In the genomic region with DNA sequence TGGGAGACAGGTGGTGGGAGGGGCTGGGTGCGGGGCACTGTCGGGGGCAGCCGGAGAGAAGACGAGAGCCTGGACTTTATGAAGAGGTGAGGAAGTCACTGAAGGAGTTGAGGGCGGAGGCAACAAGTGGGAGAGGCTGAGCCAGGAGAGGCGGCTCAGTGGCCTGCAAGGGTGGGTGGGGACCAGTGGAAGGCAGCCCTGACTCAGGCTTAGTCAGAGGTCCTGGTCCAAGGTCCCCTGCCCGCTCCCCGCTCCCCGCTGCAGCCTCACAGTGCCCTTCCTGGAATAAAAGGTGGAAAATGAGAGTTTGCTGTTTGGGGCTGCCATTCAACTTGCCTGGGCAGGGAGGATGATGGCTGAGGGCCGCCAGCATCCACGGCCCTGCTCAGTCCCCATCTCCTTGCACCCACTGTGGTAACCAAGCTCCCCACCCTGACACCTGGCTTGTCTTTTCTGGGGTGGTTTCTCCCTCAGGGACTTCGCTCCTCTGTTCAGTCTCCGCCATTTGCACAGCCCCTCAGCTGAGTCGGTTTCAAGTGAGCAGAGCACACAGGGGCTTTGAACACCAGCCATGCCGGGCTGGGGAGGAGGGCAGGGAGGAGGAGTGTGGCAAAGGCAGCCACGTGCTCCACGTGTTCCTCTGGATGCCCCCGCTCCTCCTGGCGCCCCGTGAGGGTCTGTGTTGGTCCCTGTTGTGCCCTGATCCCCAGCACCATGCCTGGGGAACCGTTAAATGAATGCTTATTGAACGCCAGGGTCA, we compare ENCODE assay signal across 10 cellular contexts. TPM values are rescaled to one million over a fixed set of nuclear protein-coding genes. Genes with fewer than 3 reads are reported as not detected.
DNase-seq lines count a peak whose midpoint lies in the region; ATAC-seq, FAIRE-seq and TF ChIP-seq lines count a peak whose summit lies in the region.
"Had no signal": no experiment of that assay in that cellular context is flagged by ENCODE, and none has a peak within 500 bp of the region (broad histone marks: within the 10 kb centered on the region; RNA-seq: fewer than 3 reads in every experiment).

No MANE protein-coding gene starts in this region.

- intact Hi-C loops in MCF 10A (cut with micrococcal nuclease), result loop anchor here (5.0 to 10.0 kb wide), 2 partner anchors 443 to 836 kb away; no protein-coding TSS in a partner anchor

- peaks cover 2% of the 10 kb centered on the region for H3K9me1 ChIP-seq in keratinocyte (ENCODE audit: control insufficient read depth, extremely low read depth, insufficient read depth, low read length)

- H3K4me3 ChIP-seq in keratinocyte (ENCODE audit: control insufficient read depth in 2 of 3, extremely low read depth in 1 of 3, insufficient read depth in 2 of 3, low read depth in 1 of 3, low read length in 3 of 3), result no peak overlapping the region
- peak overlapping the region in 3 of 5 donors; percentile 23 to 27 (median 24) for H3K4me3 ChIP-seq in subcutaneous abdominal adipose tissue (ENCODE audit: low read depth in 1 of 5, low read length in 5 of 5)
- H3K4me3 ChIP-seq in SJCRH30, result no peak overlapping the region

- FAIRE-seq in keratinocyte (lab: Jason Lieb, UNC), result no peak

- H3K4me1 Mint-ChIP-seq in MCF 10A (ENCODE audit: insufficient read depth, unreplicated experiment), result peaks cover 9% of the 10 kb centered on the region

- H3K9me3 Mint-ChIP-seq in MCF 10A (ENCODE audit: unreplicated experiment), result no peaks in the 10 kb centered on the region

- no TSS peak for BruUV-seq in MCF 10A (replicated peaks; lab: Mats Ljungman, UMichigan)

- H3K9ac ChIP-seq in keratinocyte (ENCODE audit: control insufficient read depth, extremely low read depth, insufficient read depth, low read length) (no peak overlapping the region), subcutaneous abdominal adipose tissue (ENCODE audit: low read length in 5 of 5) (peak overlapping the region in 1 of 5 donors; percentile 37)

- H4K20me1 ChIP-seq in keratinocyte (ENCODE audit: control insufficient read depth, extremely low read depth, insufficient read depth, low read length), result no peaks in the 10 kb centered on the region

- no peak overlapping the region for H2AFZ ChIP-seq in keratinocyte (ENCODE audit: control insufficient read depth, low read length)

- H3K4me2 ChIP-seq in keratinocyte (ENCODE audit: control insufficient read depth, extremely low read depth, insufficient read depth, low read depth, low read length), result peak overlapping the region; percentile 25

- no peaks in the 10 kb centered on the region for H3K9me3 ChIP-seq in keratinocyte (ENCODE audit: control insufficient read depth, low read depth, low read length)
- no peaks in the 10 kb centered on the region for H3K9me3 ChIP-seq in subcutaneous abdominal adipose tissue (ENCODE audit: control insufficient read depth in 5 of 5, low read length in 5 of 5)
- no peaks in the 10 kb centered on the region for H3K9me3 ChIP-seq in SJCRH30 (replicated peaks)

- peak overlapping the region; percentile 35 for H3K27ac Mint-ChIP-seq in MCF 10A (ENCODE audit: low read depth, unreplicated experiment)
- H3K27ac Mint-ChIP-seq: stimulated activated naive CD8-positive, alpha-beta T cell treated with anti-CD3 and anti-CD28 coated beads, Interleukin-15, amount 100 ng/mL, for 72 hours had no signal

- H3K79me2 ChIP-seq in keratinocyte (ENCODE audit: control insufficient read depth, insufficient read depth, low read length), result no peaks in the 10 kb centered on the region

- dilution Hi-C loops in keratinocyte (cut with MboI; ENCODE audit: extremely low pct_ligation_motif_present, low sequenced_read_pairs), result no loop called here

- POLR2A ChIA-PET in MCF 10A (lab: Yijun Ruan, JAX), result interaction anchor here (0.6 to 1.5 kb wide), 3 partner anchors 14 to 872 kb away, joined by 3 to 10 read pairs (median 3); a partner anchor contains a TSS

- TF ChIP-seq CTCF in MCF 10A (IDR thresholded peaks at IDR 0.05; ENCODE audit: unreplicated experiment) (no peak), keratinocyte (optimal IDR thresholded peaks at IDR 0.05 in 1 of 3, IDR thresholded peaks at IDR 0.05 in 1 of 3, conservative IDR thresholded peaks at IDR 0.05 in 1 of 3; ENCODE audit: extremely low read depth in 1 of 3, insufficient read depth in 2 of 3, low read length in 3 of 3) (no peak)

- no peaks in the 10 kb centered on the region for H3K27me3 Mint-ChIP-seq in MCF 10A (ENCODE audit: insufficient read depth, unreplicated experiment)

- H3K27me3 ChIP-seq in keratinocyte (ENCODE audit: control insufficient read depth, extremely low read depth, insufficient read depth, low read length) (no peaks in the 10 kb centered on the region), subcutaneous abdominal adipose tissue (ENCODE audit: control insufficient read depth in 5 of 5, insufficient read depth in 4 of 5, low read length in 5 of 5) (peaks cover 0 to 13% (median 7%) of the 10 kb centered on the region in 5 donors), SJCRH30 (no peaks in the 10 kb centered on the region)

- no peak for ATAC-seq in HG02870 (IDR thresholded peaks at IDR 0.05; ENCODE audit: unreplicated experiment)

- H3K36me3 ChIP-seq in keratinocyte (ENCODE audit: control insufficient read depth in 2 of 2, extremely low read depth in 1 of 2, insufficient read depth in 2 of 2, low read length in 2 of 2) (no peaks in the 10 kb centered on the region), subcutaneous abdominal adipose tissue (ENCODE audit: control insufficient read depth in 5 of 5, insufficient read depth in 5 of 5, low read length in 5 of 5) (no peaks in the 10 kb centered on the region), SJCRH30 (no peaks in the 10 kb centered on the region)

- H3K4me1 ChIP-seq in keratinocyte (ENCODE audit: control insufficient read depth, extremely low read depth, insufficient read depth, low read length) (peaks cover 26% of the 10 kb centered on the region), subcutaneous abdominal adipose tissue (ENCODE audit: control insufficient read depth in 5 of 5, insufficient read depth in 5 of 5, low read length in 5 of 5) (peaks cover 0 to 38% (median 9%) of the 10 kb centered on the region in 5 donors), SJCRH30 (no peaks in the 10 kb centered on the region; the same call in 1 of the 2 replicates)

- no peaks in the 10 kb centered on the region for H3K36me3 Mint-ChIP-seq in MCF 10A (ENCODE audit: insufficient read depth, unreplicated experiment)

- CTCF ChIA-PET in MCF 10A (lab: Yijun Ruan, JAX), result no interaction called here

- H3K4me3 Mint-ChIP-seq in MCF 10A (ENCODE audit: unreplicated experiment), result no peak overlapping the region
- H3K4me3 Mint-ChIP-seq: stimulated activated naive CD8-positive, alpha-beta T cell treated with anti-CD3 and anti-CD28 coated beads, Interleukin-15, amount 100 ng/mL, for 72 hours had no signal

- no peak overlapping the region for H3K27ac ChIP-seq in keratinocyte (ENCODE audit: control insufficient read depth, insufficient read depth, low read length)
- H3K27ac ChIP-seq in subcutaneous abdominal adipose tissue (ENCODE audit: low read depth, low read length), result peak overlapping the region; percentile 23
- no peak overlapping the region for H3K27ac ChIP-seq in SJCRH30

- DNase-seq in HT-29 (ENCODE audit: low spot score) (peak; percentile 81), MCF 10A (ENCODE audit: unreplicated experiment) (peak; percentile 83), keratinocyte (ENCODE audit: low read depth, low spot score) (no peak), SJCRH30 (no peak), GDM1 (lab: John Stamatoyannopoulos, UW) (no peak), middle frontal gyrus (ENCODE audit: extremely low spot score, low spot score) (no peak)
- DNase-seq: NCI-H345; stimulated activated naive CD8-positive, alpha-beta T cell treated with anti-CD3 and anti-CD28 coated beads, Interleukin-15, amount 100 ng/mL, for 72 hours had no signal

RNA-seq across cellular contexts. Expression of a gene that starts 13.7 kb away (rescaled TPM):
- total RNA-seq in HT-29 (2014; rRNA removed; shearing (Covaris generic)), result 43.7 and 60.8 TPM in 2 replicates
- total RNA-seq in MCF 10A (2022), result 37.4 and 46.5 TPM in 2 replicates
- 52.8 to 80.8 TPM (median 60.6 TPM) in 3 replicates for polyA plus RNA-seq in keratinocyte
- polyA plus RNA-seq in keratinocyte (2011; ENCODE audit: low read depth), result 54.8 TPM
- polyA plus RNA-seq in keratinocyte (2011; cell fraction: cytosol; rRNA removed), result 63.8 and 90.6 TPM in 2 replicates
- polyA plus RNA-seq in keratinocyte (2011; cell fraction: nucleus; rRNA removed), result 26.9 and 35.5 TPM in 2 replicates
- 43.6 and 58.8 TPM in 2 replicates for polyA plus RNA-seq in keratinocyte (2012; ENCODE audit: low replicate concordance)
- polyA minus RNA-seq in keratinocyte, result 8.1 to 32.2 TPM (median 25.4 TPM) in 3 replicates
- 33.6 TPM for polyA minus RNA-seq in keratinocyte (2011; cell fraction: cytosol; rRNA and poly(A)+ RNA removed)
- polyA minus RNA-seq in keratinocyte (2011; cell fraction: nucleus; rRNA and poly(A)+ RNA removed), result 9.0 and 11.5 TPM in 2 replicates
- total RNA-seq in SJCRH30 (2014; rRNA removed; shearing (Covaris generic)), result 33.3 and 35.8 TPM in 2 replicates

RNA-seq across cellular contexts. Expression of a gene that starts 15.7 kb away (rescaled TPM):
- 63.3 and 65.3 TPM in 2 replicates for total RNA-seq in HT-29 (2014; rRNA removed; shearing (Covaris generic))
- total RNA-seq in MCF 10A (2022), result 40.9 and 45.0 TPM in 2 replicates
- polyA plus RNA-seq in keratinocyte, result 7.8 to 27.8 TPM (median 13.4 TPM) in 3 replicates
- polyA plus RNA-seq in keratinocyte (2011; ENCODE audit: low read depth), result 1.3 TPM
- polyA plus RNA-seq in keratinocyte (2011; cell fraction: cytosol; rRNA removed), result 7.3 and 8.6 TPM in 2 replicates
- polyA plus RNA-seq in keratinocyte (2011; cell fraction: nucleus; rRNA removed), result 30.7 and 33.7 TPM in 2 replicates
- 12.5 and 17.9 TPM in 2 replicates for polyA plus RNA-seq in keratinocyte (2012; ENCODE audit: low replicate concordance)
- 7.5 to 39.5 TPM (median 8.8 TPM) in 3 replicates for polyA minus RNA-seq in keratinocyte
- polyA minus RNA-seq in keratinocyte (2011; cell fraction: cytosol; rRNA and poly(A)+ RNA removed), result 4.8 TPM
- polyA minus RNA-seq in keratinocyte (2011; cell fraction: nucleus; rRNA and poly(A)+ RNA removed), result 12.8 and 19.5 TPM in 2 replicates
- total RNA-seq in SJCRH30 (2014; rRNA removed; shearing (Covaris generic)), result 1.5 and 1.6 TPM in 2 replicates

Comparison
In these comparisons a context has a peak if more than half of its experiments do, and no peak if none do; other contexts are left out.
1. DNase-seq: peak in HT-29 (single experiment) and MCF 10A (single experiment); none in keratinocyte (single experiment), SJCRH30 (0 of 2), GDM1 (single experiment) and middle frontal gyrus (single experiment).
2. H3K4me3 ChIP-seq: peak in subcutaneous abdominal adipose tissue (3 of 5); none in keratinocyte (0 of 3) and SJCRH30 (single experiment).
3. RNA of a gene that starts 15.7 kb away (total RNA-seq): 63.3 to 65.3 TPM in HT-29 and 40.9 to 45.0 TPM in MCF 10A; 1.5 to 1.6 TPM in SJCRH30; every median in the first group is over 10 times any median in the second.